In genomic region chr1:7366955-7367665, GRCh38 we compare ENCODE assay signal across 18 cellular contexts.
A peak's percentile ranks its signal among the peaks of the same experiment; 100 is the strongest.
DNase-seq lines count a peak whose midpoint lies in the region; ATAC-seq and TF ChIP-seq lines count a peak whose summit lies in the region.
"Had no signal": no experiment of that assay in that cellular context is flagged by ENCODE, and none has a peak within 500 bp of the region (broad histone marks: within the 10 kb centered on the region; RNA-seq: fewer than 3 reads in every experiment).

No MANE protein-coding gene starts in this region.

- no peaks in the 10 kb centered on the region for H3K9me3 Mint-ChIP-seq in activated naive CD4-positive, alpha-beta T cell treated with anti-CD3 and anti-CD28 coated beads, Interleukin-2, amount 50 U/mL, for 72 hours
- H3K9me3 Mint-ChIP-seq: dendritic cell treated with granulocyte-macrophage colony-stimulating factor and Interleukin-4, amounts not matched to agents 40 ng/mL and 50 ng/mL, for 4 days; T-helper 1 cell treated with Interleukin-12 subunit alpha and Interleukin-12 subunit beta and Interleukin-4 antibody, amounts not matched to agents 30 μg/mL and 1 μg/mL, for 36 hours had no signal

- intact Hi-C loops in heart left ventricle (cut with DNase I) = loop anchor here in 3 of 10 donors (1.0 to 5.0 kb wide), 3 partner anchors 75 to 150 kb away; no protein-coding TSS in a partner anchor
- intact Hi-C loops in sciatic nerve (cut with DNase I) = no loop called here

- H4K20me1 ChIP-seq in BLaER1 = no peaks in the 10 kb centered on the region

- H3K9ac ChIP-seq in BLaER1 = no peak overlapping the region

- TF ChIP-seq POLR2A in heart left ventricle (IDR thresholded peaks at IDR 0.05) = no peak

- peak; percentile 62 for DNase-seq in NCI-H1436 (lab: John Stamatoyannopoulos, UW)
- DNase-seq in NCI-H510A treated with DMSO at 0.1 percent for 48 hours (lab: John Stamatoyannopoulos, UW) = peak; percentile 96
- peak in 4 of 5 donors; percentile 30 to 61 (median 45) for DNase-seq in heart left ventricle
- DNase-seq in sciatic nerve (ENCODE audit: low spot score) = no peak
- no peak for DNase-seq in activated naive CD4-positive, alpha-beta T cell treated with anti-CD3 and anti-CD28 coated beads, Interleukin-2, amount 50 U/mL, for 72 hours (ENCODE audit: low spot score in 2 of 2)
- DNase-seq: 8988T; activated CD4-positive, CD25-positive, alpha-beta regulatory T cell; activated effector memory CD4-positive, alpha-beta T cell treated with anti-CD3 and anti-CD28 coated beads, Interleukin-2, amount 50 U/mL, for 16 hours; head of caudate nucleus; Kasumi-1; ovary; stimulated activated naive B cell treated with anti-CD40 and anti-IgM and Interleukin-4, amounts not matched to agents 10 μg/mL and 1 μg/mL and 100 μg/mL, for 72 hours; upper lobe of left lung had no signal

- ATAC-seq in heart left ventricle = peak in 1 of 4 donors; percentile 2
- ATAC-seq in HG03095 (IDR thresholded peaks at IDR 0.05; ENCODE audit: unreplicated experiment) = no peak
- no peak for ATAC-seq in sciatic nerve
- no peak for ATAC-seq in activated naive CD4-positive, alpha-beta T cell treated with anti-CD3 and anti-CD28 coated beads, Interleukin-2, amount 50 U/mL, for 72 hours
- no peak for ATAC-seq in GM19463 (IDR thresholded peaks at IDR 0.05; ENCODE audit: unreplicated experiment)

- no peaks in the 10 kb centered on the region for H3K27me3 ChIP-seq in BLaER1
- no peaks in the 10 kb centered on the region for H3K27me3 ChIP-seq in heart left ventricle
- H3K27me3 ChIP-seq: ovary, upper lobe of left lung had no signal

- peak overlapping the region; percentile 48 for H3K4me2 ChIP-seq in BLaER1

- H3K27ac Mint-ChIP-seq in activated naive CD4-positive, alpha-beta T cell treated with anti-CD3 and anti-CD28 coated beads, Interleukin-2, amount 50 U/mL, for 72 hours = no peak overlapping the region
- H3K27ac Mint-ChIP-seq: dendritic cell treated with granulocyte-macrophage colony-stimulating factor and Interleukin-4, amounts not matched to agents 40 ng/mL and 50 ng/mL, for 4 days; stimulated activated naive B cell treated with anti-CD40 and anti-IgM and Interleukin-4, amounts not matched to agents 10 μg/mL and 1 μg/mL and 100 μg/mL, for 72 hours; T-helper 1 cell treated with Interleukin-12 subunit alpha and Interleukin-12 subunit beta and Interleukin-4 antibody, amounts not matched to agents 30 μg/mL and 1 μg/mL, for 36 hours had no signal

- H3K36me3 ChIP-seq in BLaER1 = no peaks in the 10 kb centered on the region
- no peaks in the 10 kb centered on the region for H3K36me3 ChIP-seq in heart left ventricle
- H3K36me3 ChIP-seq: ovary, upper lobe of left lung had no signal

- no peaks in the 10 kb centered on the region for H3K36me3 Mint-ChIP-seq in activated naive CD4-positive, alpha-beta T cell treated with anti-CD3 and anti-CD28 coated beads, Interleukin-2, amount 50 U/mL, for 72 hours
- H3K36me3 Mint-ChIP-seq: stimulated activated naive B cell treated with anti-CD40 and anti-IgM and Interleukin-4, amounts not matched to agents 10 μg/mL and 1 μg/mL and 100 μg/mL, for 72 hours had no signal

- H3K27ac ChIP-seq in BLaER1 (no peak overlapping the region), heart left ventricle (peak overlapping the region; percentile 32 to 86 (median 74))
- H3K27ac ChIP-seq: ovary, upper lobe of left lung had no signal

- WGBS in heart left ventricle, 4 donors = 56 to 66% (median 59%) methylated on average over 5 of the region's 5 CpGs

- TF ChIP-seq CTCF in heart left ventricle (IDR thresholded peaks at IDR 0.05) = no peak

- H3K4me3 ChIP-seq in BLaER1 (no peak overlapping the region), heart left ventricle (no peak overlapping the region)
- H3K4me3 ChIP-seq: ovary, upper lobe of left lung had no signal

- peaks cover 30% of the 10 kb centered on the region for H3K4me1 ChIP-seq in BLaER1
- peaks cover 0 to 41% (median 6%) of the 10 kb centered on the region in 12 donors for H3K4me1 ChIP-seq in heart left ventricle
- H3K4me1 ChIP-seq: upper lobe of left lung had no signal

- H3K9me3 ChIP-seq in BLaER1 (peaks cover 4% of the 10 kb centered on the region; the same call in 1 of the 2 replicates), heart left ventricle (no peaks in the 10 kb centered on the region)
- H3K9me3 ChIP-seq: ovary, upper lobe of left lung had no signal

Comparison
In these comparisons a context has a peak if more than half of its experiments do, and no peak if none do; other contexts are left out.
1. DNase-seq: peak in NCI-H1436 (single experiment), NCI-H510A treated with DMSO at 0.1 percent for 48 hours (single experiment) and heart left ventricle (4 of 5); none in sciatic nerve (single experiment) and activated naive CD4-positive, alpha-beta T cell treated with anti-CD3 and anti-CD28 coated beads, Interleukin-2, amount 50 U/mL, for 72 hours (0 of 2).